Comparison of ENCODE assay signal across 1 cellular context in the genomic region with DNA sequence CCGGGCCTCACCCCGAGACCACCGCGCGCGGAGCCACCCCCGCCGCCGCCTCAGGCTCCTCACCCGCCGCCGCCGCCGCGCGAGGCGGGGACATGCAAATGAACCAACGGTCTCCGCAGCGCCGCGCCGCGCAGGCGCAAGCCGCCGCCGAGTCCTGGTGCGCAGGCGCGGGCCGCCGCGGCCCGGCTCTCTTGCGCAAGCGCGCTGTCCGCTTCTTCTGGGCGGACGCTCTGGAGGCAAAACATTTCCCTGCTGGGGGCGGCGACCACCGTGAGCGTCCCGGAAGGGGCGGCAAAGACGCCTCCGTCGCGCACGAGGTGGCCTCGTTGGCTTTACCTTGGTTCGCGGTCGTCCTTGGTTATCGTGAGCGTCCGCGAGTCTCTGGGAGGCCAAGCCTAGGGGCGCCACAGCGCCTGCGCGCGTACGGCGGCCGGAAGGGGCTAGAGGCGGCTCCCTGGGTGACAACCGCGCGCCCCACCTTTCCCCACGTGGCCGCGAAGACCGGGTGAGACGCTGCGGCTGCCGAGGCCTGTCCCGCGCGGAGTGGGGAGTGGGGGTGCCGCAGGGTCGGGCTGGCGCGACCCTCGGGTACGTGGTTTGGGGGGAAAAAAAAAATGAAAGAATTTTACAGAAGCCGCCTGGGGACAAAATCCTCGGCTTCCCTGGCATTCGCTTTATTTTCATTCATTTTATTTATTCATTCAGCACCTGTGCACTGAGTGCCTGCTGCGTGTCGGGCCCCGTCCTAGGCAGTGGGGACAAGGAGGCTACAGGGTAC.
TF ChIP-seq lines count a peak whose summit lies in the region.

A gene (plus strand): TSS at position 178 of the 778 bp plus-strand sequence. CDS start 607 bp downstream, outside the sequence.
A gene (minus strand): TSS at position 92 of the 778 bp plus-strand sequence. CDS start 2,446 bp downstream, outside the sequence.

TF ChIP-seq in HepG2, 621 proteins besides CTCF, POLR2A, EP300 and RAD21 (continued from another document and continues in another):
- TF ChIP-seq AKAP8 (CRISPR knock-in tag; IDR thresholded peaks at IDR 0.05), result no peak; the same call in 1 of the 2 replicates
- TF ChIP-seq DNMT3B (CRISPR knock-in tag; conservative IDR thresholded peaks at IDR 0.05), result peak; percentile 84; the same call in 1 of the 2 replicates
- TF ChIP-seq MBD4 (IDR thresholded peaks at IDR 0.05; ENCODE audit: borderline replicate concordance, low read length), result no peak
- TF ChIP-seq STAT5B (CRISPR knock-in tag; IDR thresholded peaks at IDR 0.05), result peak; percentile 71; the same call in 1 of the 2 replicates
- TF ChIP-seq, protein P1, sequence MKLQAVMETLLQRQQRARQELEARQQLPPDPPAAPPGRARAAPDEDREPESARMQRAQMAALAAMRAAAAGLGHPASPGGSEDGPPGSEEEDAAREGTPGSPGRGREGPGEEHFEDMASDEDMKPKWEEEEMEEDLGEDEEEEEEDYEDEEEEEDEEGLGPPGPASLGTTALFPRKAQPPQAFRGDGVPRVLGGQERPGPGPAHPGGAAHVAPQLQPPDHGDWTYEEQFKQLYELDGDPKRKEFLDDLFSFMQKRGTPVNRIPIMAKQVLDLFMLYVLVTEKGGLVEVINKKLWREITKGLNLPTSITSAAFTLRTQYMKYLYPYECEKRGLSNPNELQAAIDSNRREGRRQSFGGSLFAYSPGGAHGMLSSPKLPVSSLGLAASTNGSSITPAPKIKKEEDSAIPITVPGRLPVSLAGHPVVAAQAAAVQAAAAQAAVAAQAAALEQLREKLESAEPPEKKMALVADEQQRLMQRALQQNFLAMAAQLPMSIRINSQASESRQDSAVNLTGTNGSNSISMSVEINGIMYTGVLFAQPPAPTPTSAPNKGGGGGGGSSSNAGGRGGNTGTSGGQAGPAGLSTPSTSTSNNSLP (IDR thresholded peaks at IDR 0.05; ENCODE audit: low read depth, low read length), result no peak
- 0 out of 2 replicates have a peak, but pooled peaks have one; percentile 11 for TF ChIP-seq MIXL1 (CRISPR knock-in tag; IDR thresholded peaks at IDR 0.05)
- peak; percentile 42 for TF ChIP-seq POLR2AphosphoS5 (IDR thresholded peaks at IDR 0.05; ENCODE audit: low read depth, low read length)
- TF ChIP-seq ZNF572 (CRISPR knock-in tag; IDR thresholded peaks at IDR 0.05), result no peak
- no peak for TF ChIP-seq MATR3 (CRISPR knock-in tag; IDR thresholded peaks at IDR 0.05)
- TF ChIP-seq TCF12 (IDR thresholded peaks at IDR 0.05), result no peak
- TF ChIP-seq TCF12 (CRISPR knock-in tag; IDR thresholded peaks at IDR 0.05), result peak; percentile 32; the same call in 1 of the 2 replicates
- TF ChIP-seq, protein P2, sequence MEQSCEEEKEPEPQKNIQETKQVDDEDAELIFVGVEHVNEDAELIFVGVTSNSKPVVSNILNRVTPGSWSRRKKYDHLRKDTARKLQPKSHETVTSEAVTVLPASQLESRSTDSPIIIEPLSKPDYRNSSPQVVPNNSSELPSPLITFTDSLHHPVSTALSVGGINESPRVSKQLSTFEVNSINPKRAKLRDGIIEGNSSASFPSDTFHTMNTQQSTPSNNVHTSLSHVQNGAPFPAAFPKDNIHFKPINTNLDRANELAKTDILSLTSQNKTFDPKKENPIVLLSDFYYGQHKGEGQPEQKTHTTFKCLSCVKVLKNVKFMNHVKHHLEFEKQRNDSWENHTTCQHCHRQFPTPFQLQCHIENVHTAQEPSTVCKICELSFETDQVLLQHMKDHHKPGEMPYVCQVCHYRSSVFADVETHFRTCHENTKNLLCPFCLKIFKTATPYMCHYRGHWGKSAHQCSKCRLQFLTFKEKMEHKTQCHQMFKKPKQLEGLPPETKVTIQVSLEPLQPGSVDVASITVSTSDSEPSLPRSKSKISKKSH (CRISPR knock-in tag; IDR thresholded peaks at IDR 0.05; ENCODE audit: borderline replicate concordance), result peak; percentile 90
- TF ChIP-seq KLF13 (CRISPR knock-in tag; IDR thresholded peaks at IDR 0.05), result peak; percentile 89
- no peak for TF ChIP-seq ZNF20 (CRISPR knock-in tag; IDR thresholded peaks at IDR 0.05)
- TF ChIP-seq SSRP1 (CRISPR knock-in tag; IDR thresholded peaks at IDR 0.05), result no peak
- TF ChIP-seq PHF8 (CRISPR knock-in tag; IDR thresholded peaks at IDR 0.05), result peak; percentile 92
- 0 out of 2 replicates have a peak, but pooled peaks have one; percentile 58 for TF ChIP-seq ZNF550 (CRISPR knock-in tag; IDR thresholded peaks at IDR 0.05; ENCODE audit: borderline replicate concordance)
- peak; percentile 56; the same call in 1 of the 2 replicates for TF ChIP-seq ZNF839 (CRISPR knock-in tag; IDR thresholded peaks at IDR 0.05; ENCODE audit: borderline replicate concordance)
- TF ChIP-seq, protein P3, sequence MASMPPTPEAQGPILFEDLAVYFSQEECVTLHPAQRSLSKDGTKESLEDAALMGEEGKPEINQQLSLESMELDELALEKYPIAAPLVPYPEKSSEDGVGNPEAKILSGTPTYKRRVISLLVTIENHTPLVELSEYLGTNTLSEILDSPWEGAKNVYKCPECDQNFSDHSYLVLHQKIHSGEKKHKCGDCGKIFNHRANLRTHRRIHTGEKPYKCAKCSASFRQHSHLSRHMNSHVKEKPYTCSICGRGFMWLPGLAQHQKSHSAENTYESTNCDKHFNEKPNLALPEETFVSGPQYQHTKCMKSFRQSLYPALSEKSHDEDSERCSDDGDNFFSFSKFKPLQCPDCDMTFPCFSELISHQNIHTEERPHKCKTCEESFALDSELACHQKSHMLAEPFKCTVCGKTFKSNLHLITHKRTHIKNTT (CRISPR knock-in tag; IDR thresholded peaks at IDR 0.05), result no peak
- TF ChIP-seq, protein P4, sequence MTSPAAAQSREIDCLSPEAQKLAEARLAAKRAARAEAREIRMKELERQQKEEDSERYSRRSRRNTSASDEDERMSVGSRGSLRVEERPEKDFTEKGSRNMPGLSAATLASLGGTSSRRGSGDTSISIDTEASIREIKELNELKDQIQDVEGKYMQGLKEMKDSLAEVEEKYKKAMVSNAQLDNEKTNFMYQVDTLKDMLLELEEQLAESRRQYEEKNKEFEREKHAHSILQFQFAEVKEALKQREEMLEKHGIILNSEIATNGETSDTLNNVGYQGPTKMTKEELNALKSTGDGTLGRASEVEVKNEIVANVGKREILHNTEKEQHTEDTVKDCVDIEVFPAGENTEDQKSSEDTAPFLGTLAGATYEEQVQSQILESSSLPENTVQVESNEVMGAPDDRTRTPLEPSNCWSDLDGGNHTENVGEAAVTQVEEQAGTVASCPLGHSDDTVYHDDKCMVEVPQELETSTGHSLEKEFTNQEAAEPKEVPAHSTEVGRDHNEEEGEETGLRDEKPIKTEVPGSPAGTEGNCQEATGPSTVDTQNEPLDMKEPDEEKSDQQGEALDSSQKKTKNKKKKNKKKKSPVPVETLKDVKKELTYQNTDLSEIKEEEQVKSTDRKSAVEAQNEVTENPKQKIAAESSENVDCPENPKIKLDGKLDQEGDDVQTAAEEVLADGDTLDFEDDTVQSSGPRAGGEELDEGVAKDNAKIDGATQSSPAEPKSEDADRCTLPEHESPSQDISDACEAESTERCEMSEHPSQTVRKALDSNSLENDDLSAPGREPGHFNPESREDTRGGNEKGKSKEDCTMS (CRISPR knock-in tag; conservative IDR thresholded peaks at IDR 0.05), result no peak; the same call in 1 of the 2 replicates
- TF ChIP-seq ZNF644 (CRISPR knock-in tag; IDR thresholded peaks at IDR 0.05; ENCODE audit: low read depth), result no peak
- TF ChIP-seq REPIN1 (CRISPR knock-in tag; IDR thresholded peaks at IDR 0.05; ENCODE audit: borderline replicate concordance, low read depth), result peak; percentile 94
- TF ChIP-seq ZSCAN22 (CRISPR knock-in tag; IDR thresholded peaks at IDR 0.05), result no peak
- peak; percentile 98 for TF ChIP-seq ZNF883 (CRISPR knock-in tag; IDR thresholded peaks at IDR 0.05; ENCODE audit: not compliant biosample characterization)
- no peak for TF ChIP-seq HNF4A (CRISPR knock-in tag; IDR thresholded peaks at IDR 0.05)
- TF ChIP-seq, protein P5, sequence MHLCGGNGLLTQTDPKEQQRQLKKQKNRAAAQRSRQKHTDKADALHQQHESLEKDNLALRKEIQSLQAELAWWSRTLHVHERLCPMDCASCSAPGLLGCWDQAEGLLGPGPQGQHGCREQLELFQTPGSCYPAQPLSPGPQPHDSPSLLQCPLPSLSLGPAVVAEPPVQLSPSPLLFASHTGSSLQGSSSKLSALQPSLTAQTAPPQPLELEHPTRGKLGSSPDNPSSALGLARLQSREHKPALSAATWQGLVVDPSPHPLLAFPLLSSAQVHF (CRISPR knock-in tag; IDR thresholded peaks at IDR 0.05), result peak; percentile 96
- TF ChIP-seq MED1 (CRISPR knock-in tag; IDR thresholded peaks at IDR 0.05), result peak; percentile 53
- TF ChIP-seq, protein P6, sequence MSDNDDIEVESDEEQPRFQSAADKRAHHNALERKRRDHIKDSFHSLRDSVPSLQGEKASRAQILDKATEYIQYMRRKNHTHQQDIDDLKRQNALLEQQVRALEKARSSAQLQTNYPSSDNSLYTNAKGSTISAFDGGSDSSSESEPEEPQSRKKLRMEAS (IDR thresholded peaks at IDR 0.05), result peak; percentile 99
- TF ChIP-seq ZNF788 (CRISPR knock-in tag; IDR thresholded peaks at IDR 0.05; ENCODE audit: borderline replicate concordance), result peak; percentile 77; the same call in 1 of the 2 replicates
- no peak for TF ChIP-seq HNF4G (IDR thresholded peaks at IDR 0.05; ENCODE audit: borderline replicate concordance, low read depth, low read length)
- peak; percentile 30; the same call in 1 of the 2 replicates for TF ChIP-seq HNF4G (CRISPR knock-in tag; IDR thresholded peaks at IDR 0.05; ENCODE audit: borderline replicate concordance, low read depth)
- TF ChIP-seq RARA (CRISPR knock-in tag; IDR thresholded peaks at IDR 0.05), result peak; percentile 38; the same call in 1 of the 2 replicates
- TF ChIP-seq, protein P7, sequence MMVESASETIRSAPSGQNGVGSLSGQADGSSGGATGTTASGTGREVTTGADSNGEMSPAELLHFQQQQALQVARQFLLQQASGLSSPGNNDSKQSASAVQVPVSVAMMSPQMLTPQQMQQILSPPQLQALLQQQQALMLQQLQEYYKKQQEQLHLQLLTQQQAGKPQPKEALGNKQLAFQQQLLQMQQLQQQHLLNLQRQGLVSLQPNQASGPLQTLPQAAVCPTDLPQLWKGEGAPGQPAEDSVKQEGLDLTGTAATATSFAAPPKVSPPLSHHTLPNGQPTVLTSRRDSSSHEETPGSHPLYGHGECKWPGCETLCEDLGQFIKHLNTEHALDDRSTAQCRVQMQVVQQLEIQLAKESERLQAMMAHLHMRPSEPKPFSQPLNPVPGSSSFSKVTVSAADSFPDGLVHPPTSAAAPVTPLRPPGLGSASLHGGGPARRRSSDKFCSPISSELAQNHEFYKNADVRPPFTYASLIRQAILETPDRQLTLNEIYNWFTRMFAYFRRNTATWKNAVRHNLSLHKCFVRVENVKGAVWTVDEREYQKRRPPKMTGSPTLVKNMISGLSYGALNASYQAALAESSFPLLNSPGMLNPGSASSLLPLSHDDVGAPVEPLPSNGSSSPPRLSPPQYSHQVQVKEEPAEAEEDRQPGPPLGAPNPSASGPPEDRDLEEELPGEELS (CRISPR knock-in tag; IDR thresholded peaks at IDR 0.05), result peak; percentile 13; the same call in 1 of the 2 replicates
- no peak for TF ChIP-seq XRCC5 (optimal IDR thresholded peaks at IDR 0.05; ENCODE audit: low read length)
- 0 out of 2 replicates have a peak, but pooled peaks have one; percentile 34 for TF ChIP-seq ZMYM3 (CRISPR knock-in tag; IDR thresholded peaks at IDR 0.05)
- TF ChIP-seq, protein P8, sequence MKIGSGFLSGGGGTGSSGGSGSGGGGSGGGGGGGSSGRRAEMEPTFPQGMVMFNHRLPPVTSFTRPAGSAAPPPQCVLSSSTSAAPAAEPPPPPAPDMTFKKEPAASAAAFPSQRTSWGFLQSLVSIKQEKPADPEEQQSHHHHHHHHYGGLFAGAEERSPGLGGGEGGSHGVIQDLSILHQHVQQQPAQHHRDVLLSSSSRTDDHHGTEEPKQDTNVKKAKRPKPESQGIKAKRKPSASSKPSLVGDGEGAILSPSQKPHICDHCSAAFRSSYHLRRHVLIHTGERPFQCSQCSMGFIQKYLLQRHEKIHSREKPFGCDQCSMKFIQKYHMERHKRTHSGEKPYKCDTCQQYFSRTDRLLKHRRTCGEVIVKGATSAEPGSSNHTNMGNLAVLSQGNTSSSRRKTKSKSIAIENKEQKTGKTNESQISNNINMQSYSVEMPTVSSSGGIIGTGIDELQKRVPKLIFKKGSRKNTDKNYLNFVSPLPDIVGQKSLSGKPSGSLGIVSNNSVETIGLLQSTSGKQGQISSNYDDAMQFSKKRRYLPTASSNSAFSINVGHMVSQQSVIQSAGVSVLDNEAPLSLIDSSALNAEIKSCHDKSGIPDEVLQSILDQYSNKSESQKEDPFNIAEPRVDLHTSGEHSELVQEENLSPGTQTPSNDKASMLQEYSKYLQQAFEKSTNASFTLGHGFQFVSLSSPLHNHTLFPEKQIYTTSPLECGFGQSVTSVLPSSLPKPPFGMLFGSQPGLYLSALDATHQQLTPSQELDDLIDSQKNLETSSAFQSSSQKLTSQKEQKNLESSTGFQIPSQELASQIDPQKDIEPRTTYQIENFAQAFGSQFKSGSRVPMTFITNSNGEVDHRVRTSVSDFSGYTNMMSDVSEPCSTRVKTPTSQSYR (CRISPR knock-in tag; IDR thresholded peaks at IDR 0.05; ENCODE audit: borderline replicate concordance), result peak; percentile 42; the same call in 1 of the 2 replicates
- peak; percentile 95 for TF ChIP-seq FOXC1 (CRISPR knock-in tag; IDR thresholded peaks at IDR 0.05; ENCODE audit: borderline replicate concordance)
- no peak for TF ChIP-seq ZNF292 (CRISPR knock-in tag; IDR thresholded peaks at IDR 0.05; ENCODE audit: borderline replicate concordance, low read depth)
- no peak; the same call in 1 of the 2 replicates for TF ChIP-seq GPN1 (CRISPR knock-in tag; IDR thresholded peaks at IDR 0.05; ENCODE audit: borderline replicate concordance)
- TF ChIP-seq MEIS2 (CRISPR knock-in tag; IDR thresholded peaks at IDR 0.05), result peak; percentile 85
- TF ChIP-seq, protein P9, sequence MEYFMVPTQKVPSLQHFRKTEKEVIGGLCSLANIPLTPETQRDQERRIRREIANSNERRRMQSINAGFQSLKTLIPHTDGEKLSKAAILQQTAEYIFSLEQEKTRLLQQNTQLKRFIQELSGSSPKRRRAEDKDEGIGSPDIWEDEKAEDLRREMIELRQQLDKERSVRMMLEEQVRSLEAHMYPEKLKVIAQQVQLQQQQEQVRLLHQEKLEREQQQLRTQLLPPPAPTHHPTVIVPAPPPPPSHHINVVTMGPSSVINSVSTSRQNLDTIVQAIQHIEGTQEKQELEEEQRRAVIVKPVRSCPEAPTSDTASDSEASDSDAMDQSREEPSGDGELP (IDR thresholded peaks at IDR 0.05; ENCODE audit: borderline replicate concordance, low read depth), result no peak
- peak; percentile 53; the same call in 1 of the 2 replicates for TF ChIP-seq ARNTL (CRISPR knock-in tag; IDR thresholded peaks at IDR 0.05)
- TF ChIP-seq SP5 (CRISPR knock-in tag; IDR thresholded peaks at IDR 0.05; ENCODE audit: borderline replicate concordance, low read depth), result peak; percentile 34; the same call in 1 of the 2 replicates
- TF ChIP-seq ESRRA (CRISPR knock-in tag; IDR thresholded peaks at IDR 0.05; ENCODE audit: low read depth), result peak; percentile 38; the same call in 1 of the 2 replicates
- TF ChIP-seq ZFP37 (CRISPR knock-in tag; IDR thresholded peaks at IDR 0.05; ENCODE audit: borderline replicate concordance), result peak; percentile 54; the same call in 1 of the 2 replicates
- no peak for TF ChIP-seq SRSF1 (optimal IDR thresholded peaks at IDR 0.05; ENCODE audit: low read depth, low read length)
- TF ChIP-seq SP1 (IDR thresholded peaks at IDR 0.05), result no peak
- TF ChIP-seq SP1 (CRISPR knock-in tag; IDR thresholded peaks at IDR 0.05), result peak; percentile 68
- no peak for TF ChIP-seq ZSCAN29 (CRISPR knock-in tag; conservative IDR thresholded peaks at IDR 0.05)
- TF ChIP-seq DNMT1 (CRISPR knock-in tag; IDR thresholded peaks at IDR 0.05), result peak; percentile 50; the same call in 1 of the 2 replicates
- TF ChIP-seq KLF11 (CRISPR knock-in tag; IDR thresholded peaks at IDR 0.05), result peak; percentile 95
- no peak for TF ChIP-seq EZH2 (conservative IDR thresholded peaks at IDR 0.05; ENCODE audit: low read depth, low read length)
